Comparison of ENCODE assay signal across 11 cellular contexts in genomic region chr7:106050002-106050742, GRCh38.
DNase-seq lines count a peak whose midpoint lies in the region; ATAC-seq and TF ChIP-seq lines count a peak whose summit lies in the region.
"Had no signal": no experiment of that assay in that cellular context is flagged by ENCODE, and none has a peak within 500 bp of the region (broad histone marks: within the 10 kb centered on the region; RNA-seq: fewer than 3 reads in every experiment).

No MANE protein-coding gene starts in this region.

- DNase-seq in MCF 10A (ENCODE audit: unreplicated experiment) (peak; percentile 85), breast epithelium (ENCODE audit: low spot score in 2 of 2) (no peak), WERI-Rb-1 (peak; percentile 37), left lung (no peak), aorta (no peak), RKO (ENCODE audit: low spot score) (no peak), iPS-NIHi11 (ENCODE audit: low spot score) (no peak)
- DNase-seq: activated CD4-positive, alpha-beta T cell treated with anti-CD3 and anti-CD28 coated beads, Interleukin-2, amount 50 U/mL, for 48 hours; CD4-positive, CD25-positive, alpha-beta regulatory T cell; NCI-H2029 had no signal

- no TSS peak for BruUV-seq in MCF 10A (replicated peaks; lab: Mats Ljungman, UMichigan)

- peaks cover 0 to 8% of the 10 kb centered on the region in 2 donors for H3K4me1 ChIP-seq in breast epithelium
- no peaks in the 10 kb centered on the region for H3K4me1 ChIP-seq in left lung
- no peaks in the 10 kb centered on the region for H3K4me1 ChIP-seq in aorta (ENCODE audit: control insufficient read depth in 1 of 2, insufficient read depth in 2 of 2, low read length in 2 of 2)

- H3K4me3 ChIP-seq in breast epithelium (no peak overlapping the region), WERI-Rb-1 (ENCODE audit: low read depth, low read length) (no peak overlapping the region), left lung (no peak overlapping the region), aorta (ENCODE audit: low read length in 2 of 2) (no peak overlapping the region)

- POLR2A ChIA-PET in MCF 10A (lab: Yijun Ruan, JAX): interaction anchor here (0.9 to 1.9 kb wide), 3 partner anchors 14 to 103 kb away, joined by 4 to 9 read pairs (median 5); partner anchors contain the start of gene SYPL1

- H3K27ac ChIP-seq in breast epithelium: peak overlapping the region in 1 of 2 donors; percentile 23
- no peak overlapping the region for H3K27ac ChIP-seq in WERI-Rb-1
- peak overlapping the region in 1 of 2 donors; percentile 19 for H3K27ac ChIP-seq in left lung
- no peak overlapping the region for H3K27ac ChIP-seq in aorta (ENCODE audit: low read depth in 1 of 2, low read length in 2 of 2)

- H3K27me3 ChIP-seq in breast epithelium (no peaks in the 10 kb centered on the region), WERI-Rb-1 (ENCODE audit: insufficient read depth, low read depth, severe bottlenecking) (no peaks in the 10 kb centered on the region), left lung (peaks cover 0 to 6% of the 10 kb centered on the region in 2 donors), aorta (ENCODE audit: control insufficient read depth in 1 of 2, insufficient read depth in 2 of 2, low read length in 1 of 2) (no peaks in the 10 kb centered on the region)

- intact Hi-C loops in MCF 10A (cut with micrococcal nuclease) (no loop called here), breast epithelium (cut with DNase I; ENCODE audit: low total_unique reads) (loop anchor here (5.0 kb wide), 1 partner anchor 92 kb away; no protein-coding TSS in a partner anchor), left lung (cut with DNase I) (loop anchor here in 1 of 2 donors (10.0 kb wide), 1 partner anchor 105 kb away; no protein-coding TSS in a partner anchor), aorta (cut with DNase I) (loop anchor here in 1 of 2 donors (10.0 kb wide), 1 partner anchor 235 kb away; the partner anchor contains the start of gene NAMPT)

- no peaks in the 10 kb centered on the region for H3K36me3 Mint-ChIP-seq in MCF 10A (ENCODE audit: insufficient read depth, unreplicated experiment)
- H3K36me3 Mint-ChIP-seq: CD4-positive, CD25-positive, alpha-beta regulatory T cell had no signal

- ATAC-seq in left lung: peak; percentile 77
- peak; percentile 59 for ATAC-seq in aorta (ENCODE audit: low FRiP score)
- no peak for ATAC-seq in GM18870 (IDR thresholded peaks at IDR 0.05; ENCODE audit: unreplicated experiment)

- no peak for TF ChIP-seq POLR2A in breast epithelium (IDR thresholded peaks at IDR 0.05)

- H3K9me3 Mint-ChIP-seq in MCF 10A (ENCODE audit: unreplicated experiment): no peaks in the 10 kb centered on the region

- peaks cover 20% of the 10 kb centered on the region for H3K4me1 Mint-ChIP-seq in MCF 10A (ENCODE audit: insufficient read depth, unreplicated experiment)
- H3K4me1 Mint-ChIP-seq: CD4-positive, CD25-positive, alpha-beta regulatory T cell had no signal

- CTCF ChIA-PET in MCF 10A (lab: Yijun Ruan, JAX): interaction anchor here (0.5 to 4.2 kb wide), 15 partner anchors 7 to 412 kb away, joined by 3 to 33 read pairs (median 4); no protein-coding TSS in a partner anchor

- 82% methylated on average over 13 of the region's 13 CpGs for WGBS in aorta, 2 donors

- H3K36me3 ChIP-seq in breast epithelium (no peaks in the 10 kb centered on the region), WERI-Rb-1 (no peaks in the 10 kb centered on the region), left lung (no peaks in the 10 kb centered on the region), aorta (ENCODE audit: control insufficient read depth in 1 of 2, insufficient read depth in 2 of 2, low read length in 1 of 2) (no peaks in the 10 kb centered on the region)

- no peak for TF ChIP-seq CTCF in MCF 10A (IDR thresholded peaks at IDR 0.05; ENCODE audit: unreplicated experiment)
- no peak for TF ChIP-seq CTCF in breast epithelium (IDR thresholded peaks at IDR 0.05)
- TF ChIP-seq CTCF in WERI-Rb-1 (IDR thresholded peaks at IDR 0.05; ENCODE audit: low read depth, low read length): peak; percentile 62
- TF ChIP-seq CTCF in left lung (IDR thresholded peaks at IDR 0.05): no peak

- peaks cover 15% of the 10 kb centered on the region for H3K27me3 Mint-ChIP-seq in MCF 10A (ENCODE audit: insufficient read depth, unreplicated experiment)

- H3K9me3 ChIP-seq in breast epithelium (no peaks in the 10 kb centered on the region), WERI-Rb-1 (ENCODE audit: severe bottlenecking) (no peaks in the 10 kb centered on the region), left lung (no peaks in the 10 kb centered on the region), aorta (ENCODE audit: control insufficient read depth, low read length) (no peaks in the 10 kb centered on the region)

- no peak overlapping the region for H3K4me3 Mint-ChIP-seq in MCF 10A (ENCODE audit: unreplicated experiment)
- H3K4me3 Mint-ChIP-seq: CD4-positive, CD25-positive, alpha-beta regulatory T cell had no signal

- no peak overlapping the region for H3K27ac Mint-ChIP-seq in MCF 10A (ENCODE audit: low read depth, unreplicated experiment)
- H3K27ac Mint-ChIP-seq: CD4-positive, CD25-positive, alpha-beta regulatory T cell had no signal

Comparison
In these comparisons a context has a peak if more than half of its experiments do, and no peak if none do; other contexts are left out.
1. DNase-seq: peak in MCF 10A (single experiment) and WERI-Rb-1 (single experiment); none in breast epithelium (0 of 2), left lung (0 of 2), aorta (0 of 2), RKO (single experiment) and iPS-NIHi11 (single experiment).